ENCODE assay signal across 8 cellular contexts in genomic region chr17:82003411-82004381, GRCh38. TPM values are rescaled to one million over a fixed set of nuclear protein-coding genes. Genes with fewer than 3 reads are reported as not detected.
DNase-seq lines count a peak whose midpoint lies in the region; ATAC-seq and TF ChIP-seq lines count a peak whose summit lies in the region.
"Had no signal": no experiment of that assay in that cellular context is flagged by ENCODE, and none has a peak within 500 bp of the region (broad histone marks: within the 10 kb centered on the region; RNA-seq: fewer than 3 reads in every experiment).

No MANE protein-coding gene starts in this region.

- no peak for TF ChIP-seq CTCF in upper lobe of left lung (IDR thresholded peaks at IDR 0.05)

- H3K36me3 ChIP-seq in upper lobe of left lung = no peaks in the 10 kb centered on the region

- WGBS in upper lobe of left lung, 2 donors = 81 to 86% methylated on average over 28 to 33 of the region's 53 CpGs

- TF ChIP-seq POLR2A in upper lobe of left lung (IDR thresholded peaks at IDR 0.05) = no peak

- no peaks in the 10 kb centered on the region for H3K9me3 ChIP-seq in upper lobe of left lung

- H3K27me3 ChIP-seq in upper lobe of left lung = no peaks in the 10 kb centered on the region

- H3K27ac ChIP-seq in upper lobe of left lung = no peak overlapping the region

- ATAC-seq in upper lobe of left lung (ENCODE audit: low FRiP score in 2 of 2) (peak; percentile 1 to 83), GM18520 (IDR thresholded peaks at IDR 0.05; ENCODE audit: unreplicated experiment) (no peak)

- peaks cover 0 to 16% (median 7%) of the 10 kb centered on the region in 4 donors for H3K4me1 ChIP-seq in upper lobe of left lung

- TF ChIP-seq EP300 in upper lobe of left lung (IDR thresholded peaks at IDR 0.05) = no peak

- peak; percentile 70 for DNase-seq in activated naive CD4-positive, alpha-beta T cell treated with Interleukin-2 at 50 U/mL for 16 hours
- DNase-seq in activated naive CD4-positive, alpha-beta T cell (lab: John Stamatoyannopoulos, UW) = no peak
- DNase-seq in glomerular endothelial cell (ENCODE audit: extremely low read depth, low read depth, low spot score) (peak; percentile 56), upper lobe of left lung (peak in 1 of 2 donors; percentile 88), cerebellar nuclear complex (lab: John Stamatoyannopoulos, UW) (no peak)
- DNase-seq: DMS79, naive B cell had no signal

- no peak overlapping the region for H3K4me3 ChIP-seq in upper lobe of left lung

RNA-seq across cellular contexts. Expression of gene CENPX, which starts 19.0 kb away (rescaled TPM):
- 51.6 and 74.3 TPM in 2 replicates for total RNA-seq in glomerular endothelial cell
- total RNA-seq in upper lobe of left lung = 10 to 100 TPM; 24.1 to 60.5 (median 47.8) TPM

RNA-seq across cellular contexts. Expression of gene LRRC45, which starts 19.4 kb away (rescaled TPM):
- total RNA-seq in glomerular endothelial cell (12.8 and 24.9 TPM in 2 replicates), upper lobe of left lung (10 to 100 TPM; 14.0 to 57.6 (median 20.4) TPM)

RNA-seq across cellular contexts. Expression of gene ASPSCR1, which starts 26.3 kb away (rescaled TPM):
- 21.8 and 25.1 TPM in 2 replicates for total RNA-seq in glomerular endothelial cell
- 10 to 100 TPM; 26.0 to 96.4 (median 56.1) TPM for total RNA-seq in upper lobe of left lung

RNA-seq across cellular contexts. Expression of gene RAC3, which starts 27.8 kb away (rescaled TPM):
- total RNA-seq in glomerular endothelial cell (42.1 and 67.9 TPM in 2 replicates), upper lobe of left lung (10 to 100 TPM in 2 of 6 donors, 1 to 10 TPM in 4; 3.0 to 12.6 (median 7.1) TPM)

RNA-seq across cellular contexts. Expression of gene DCXR, which starts 33.8 kb away (rescaled TPM):
- total RNA-seq in glomerular endothelial cell = 61.0 and 67.6 TPM in 2 replicates
- total RNA-seq in upper lobe of left lung = 100 to 1,000 TPM; 122 to 358 (median 211) TPM

Comparison
In these comparisons a context has a peak if more than half of its experiments do, and no peak if none do; other contexts are left out.
1. DNase-seq: peak in activated naive CD4-positive, alpha-beta T cell treated with Interleukin-2 at 50 U/mL for 16 hours (single experiment) and glomerular endothelial cell (single experiment); none in activated naive CD4-positive, alpha-beta T cell (0 of 4) and cerebellar nuclear complex (0 of 2).